11 cellular contexts compared by ENCODE assay signal in genomic region chr19:2345794-2346663, GRCh38. TPM values are rescaled to one million over a fixed set of nuclear protein-coding genes. Genes with fewer than 3 reads are reported as not detected.
DNase-seq lines count a peak whose midpoint lies in the region; ATAC-seq and TF ChIP-seq lines count a peak whose summit lies in the region.
"Had no signal": no experiment of that assay in that cellular context is flagged by ENCODE, and none has a peak within 500 bp of the region (broad histone marks: within the 10 kb centered on the region; RNA-seq: fewer than 3 reads in every experiment).

No MANE protein-coding gene starts in this region.

- TF ChIP-seq CTCF in mucosa of descending colon (IDR thresholded peaks at IDR 0.05), result no peak

- ATAC-seq in mucosa of descending colon (peak; percentile 98), HG02763 (IDR thresholded peaks at IDR 0.05; ENCODE audit: unreplicated experiment) (no peak), GM21447 (IDR thresholded peaks at IDR 0.05; ENCODE audit: unreplicated experiment) (no peak)

- H3K4me1 ChIP-seq in mucosa of descending colon (ENCODE audit: low read depth), result peaks cover 15% of the 10 kb centered on the region

- intact Hi-C loops in mucosa of descending colon (cut with DNase I, micrococcal nuclease), result no loop called here

- no peak overlapping the region for H3K4me3 ChIP-seq in mucosa of descending colon
- H3K4me3 ChIP-seq: sigmoid colon had no signal

- DNase-seq in Daoy (ENCODE audit: low read depth) (peak; percentile 32), NCI-H146 treated with DMSO at 0.1 percent for 48 hours (lab: John Stamatoyannopoulos, UW; ENCODE audit: unreplicated experiment) (peak; percentile 12), mucosa of descending colon (peak; percentile 87 to 93 (median 90)), activated gamma-delta T cell treated with Interleukin-2 at 50 U/mL for 16 hours (no peak)
- DNase-seq in effector CD8-positive, alpha-beta T cell (lab: John Stamatoyannopoulos, UW), result no peak
- DNase-seq: mammary epithelial cell; NK-92 treated with Interleukin-12 subunit alpha and Interleukin-12 subunit beta, amount 100 ng/mL, for 24 hours; sigmoid colon had no signal

- no peaks in the 10 kb centered on the region for H3K9me3 ChIP-seq in mucosa of descending colon
- H3K9me3 ChIP-seq: sigmoid colon had no signal

- H3K27ac ChIP-seq in cingulate gyrus (ENCODE audit: low read depth, low read length), result peak overlapping the region; percentile 60
- H3K27ac ChIP-seq: sigmoid colon had no signal

- H3K36me3 ChIP-seq in mucosa of descending colon (ENCODE audit: low read depth), result no peaks in the 10 kb centered on the region

RNA-seq across cellular contexts. Expression of gene TMPRSS9, which starts 14.0 kb away (rescaled TPM):
- not detected in 2 replicates for total RNA-seq in Daoy (2014; rRNA removed; shearing (Covaris generic))
- total RNA-seq in mucosa of descending colon, result under 1 TPM in 2 of 3 donors, not detected in 1; 0.17 to 0.41 TPM
- total RNA-seq: mammary epithelial cell had no signal

RNA-seq across cellular contexts. Expression of gene SPPL2B, which starts 17.5 kb away (rescaled TPM):
- total RNA-seq in Daoy (2014; rRNA removed; shearing (Covaris generic)), result 19.3 and 24.4 TPM in 2 replicates
- 100 to 1,000 TPM; 119 to 177 (median 153) TPM for total RNA-seq in mucosa of descending colon

RNA-seq across cellular contexts. Expression of gene LSM7, which starts 17.6 kb away (rescaled TPM):
- total RNA-seq in Daoy (2014; rRNA removed; shearing (Covaris generic)), result 363 and 380 TPM in 2 replicates
- total RNA-seq in mucosa of descending colon, result 100 to 1,000 TPM in 1 of 3 donors, 10 to 100 TPM in 2; 60.3 to 111 (median 93.1) TPM

RNA-seq across cellular contexts. Expression of gene LINGO3, which starts 38.1 kb away (rescaled TPM):
- total RNA-seq in Daoy (2014; rRNA removed; shearing (Covaris generic)), result 0.23 and 0.24 TPM in 2 replicates
- total RNA-seq in mucosa of descending colon, result not detected
- total RNA-seq: mammary epithelial cell had no signal

Comparison
In these comparisons a context has a peak if more than half of its experiments do, and no peak if none do; other contexts are left out.
1. DNase-seq: peak in Daoy (single experiment), NCI-H146 treated with DMSO at 0.1 percent for 48 hours (single experiment) and mucosa of descending colon (3 of 3); none in activated gamma-delta T cell treated with Interleukin-2 at 50 U/mL for 16 hours (single experiment) and effector CD8-positive, alpha-beta T cell (single experiment).